9 cellular contexts compared by ENCODE assay signal in the genomic region with DNA sequence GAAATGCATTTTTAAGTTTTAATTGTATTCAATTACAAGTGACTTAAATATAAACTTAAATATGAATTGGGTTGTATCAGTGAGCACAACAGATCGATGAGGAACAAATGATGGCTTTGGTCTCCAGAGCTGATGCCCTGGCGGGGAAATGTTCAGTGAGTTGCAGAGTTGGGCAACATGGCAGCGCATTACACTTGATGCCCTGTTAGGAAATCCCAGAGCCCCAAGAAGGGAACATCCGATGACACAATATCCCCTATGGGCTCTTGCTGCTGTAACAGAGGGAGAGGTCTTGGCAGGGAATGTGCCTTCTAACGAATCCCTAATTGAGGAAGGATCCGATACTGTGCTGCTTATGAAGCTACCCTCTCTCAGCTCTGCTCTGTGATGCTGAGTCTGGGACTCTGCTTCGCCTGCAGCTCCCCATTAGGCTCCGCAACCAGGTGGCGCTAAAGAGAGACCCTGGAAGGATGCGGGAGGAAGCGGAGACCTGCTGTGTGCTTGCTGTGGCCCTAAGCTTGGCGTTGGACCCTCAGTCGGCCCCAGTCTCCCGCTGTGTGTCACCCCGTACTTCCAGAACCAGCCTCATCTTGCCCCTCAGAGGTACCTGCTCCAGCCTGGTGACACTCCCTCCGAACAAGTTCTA. TPM values are rescaled to one million over a fixed set of nuclear protein-coding genes. Genes with fewer than 3 reads are reported as not detected.
DNase-seq lines count a peak whose midpoint lies in the region; ATAC-seq, FAIRE-seq and TF ChIP-seq lines count a peak whose summit lies in the region.
"Had no signal": no experiment of that assay in that cellular context is flagged by ENCODE, and none has a peak within 500 bp of the region (broad histone marks: within the 10 kb centered on the region; RNA-seq: fewer than 3 reads in every experiment).

No MANE protein-coding gene starts in this region.

- H3K27me3 Mint-ChIP-seq in astrocyte (ENCODE audit: low read depth, unreplicated experiment), result no peaks in the 10 kb centered on the region

- ATAC-seq in GM18870 (IDR thresholded peaks at IDR 0.05; ENCODE audit: unreplicated experiment), result no peak

- H2AFZ ChIP-seq in astrocyte (ENCODE audit: low read depth, low read length), result no peak overlapping the region

- no peaks in the 10 kb centered on the region for H3K36me3 ChIP-seq in astrocyte (ENCODE audit: insufficient read depth, low read length)
- H3K36me3 ChIP-seq: BLaER1 treated with 17β-estradiol and CSF1 and Interleukin-3, amounts not matched to agents 10 nM and 100 nM had no signal

- no peak overlapping the region for H3K4me3 Mint-ChIP-seq in astrocyte (ENCODE audit: unreplicated experiment)

- H3K27ac Mint-ChIP-seq in astrocyte (ENCODE audit: unreplicated experiment), result no peak overlapping the region

- no peaks in the 10 kb centered on the region for H3K4me1 Mint-ChIP-seq in astrocyte (ENCODE audit: low read depth, unreplicated experiment)

- H3K27me3 ChIP-seq in astrocyte (ENCODE audit: insufficient read depth, low read length), result no peaks in the 10 kb centered on the region
- H3K27me3 ChIP-seq: BLaER1 treated with 17β-estradiol and CSF1 and Interleukin-3, amounts not matched to agents 10 nM and 100 nM had no signal

- H3K9me3 Mint-ChIP-seq in astrocyte (ENCODE audit: unreplicated experiment), result no peaks in the 10 kb centered on the region

- DNase-seq in NCI-H1694 (lab: John Stamatoyannopoulos, UW) (peak; percentile 0), NCI-H1694 treated with DMSO at 0.1 percent for 48 hours (lab: John Stamatoyannopoulos, UW) (no peak), HuH-7.5 (ENCODE audit: low spot score) (peak; percentile 61), SW480 (ENCODE audit: low spot score) (peak; percentile 31), astrocyte (ENCODE audit: low read depth) (no peak), islet precursor cell (peak; percentile 82)
- DNase-seq in stimulated activated CD4-positive, alpha-beta T cell treated with anti-CD3 and anti-CD28 coated beads, Interleukin-4, amount 100 ng/mL, for 48 hours (ENCODE audit: low read depth in 2 of 2), result peak; percentile 31 to 50

- H3K27ac ChIP-seq in astrocyte (ENCODE audit: low read depth, low read length), result no peak overlapping the region
- H3K27ac ChIP-seq: BLaER1 treated with 17β-estradiol and CSF1 and Interleukin-3, amounts not matched to agents 10 nM and 100 nM had no signal

- H3K9me3 ChIP-seq in astrocyte (ENCODE audit: insufficient read depth, low read depth, low read length), result no peaks in the 10 kb centered on the region

- H3K79me2 ChIP-seq in astrocyte (ENCODE audit: insufficient read depth, low read length), result no peaks in the 10 kb centered on the region

- no peak overlapping the region for H3K4me2 ChIP-seq in astrocyte (ENCODE audit: low read length)
- H3K4me2 ChIP-seq: BLaER1 treated with 17β-estradiol and CSF1 and Interleukin-3, amounts not matched to agents 10 nM and 100 nM had no signal

- no peaks in the 10 kb centered on the region for H3K36me3 Mint-ChIP-seq in astrocyte (ENCODE audit: low read depth, unreplicated experiment)

- H3K4me3 ChIP-seq in astrocyte (ENCODE audit: insufficient read depth, low read depth, low read length), result no peak overlapping the region
- H3K4me3 ChIP-seq: BLaER1 treated with 17β-estradiol and CSF1 and Interleukin-3, amounts not matched to agents 10 nM and 100 nM had no signal

- H3K9ac ChIP-seq in astrocyte (ENCODE audit: low read length), result no peak overlapping the region
- H3K9ac ChIP-seq: BLaER1 treated with 17β-estradiol and CSF1 and Interleukin-3, amounts not matched to agents 10 nM and 100 nM had no signal

- H4K20me1 ChIP-seq in astrocyte (ENCODE audit: insufficient read depth, low read length), result no peaks in the 10 kb centered on the region
- H4K20me1 ChIP-seq: BLaER1 treated with 17β-estradiol and CSF1 and Interleukin-3, amounts not matched to agents 10 nM and 100 nM had no signal

- H3K4me1 ChIP-seq in astrocyte (ENCODE audit: insufficient read depth, low read length), result no peaks in the 10 kb centered on the region
- H3K4me1 ChIP-seq: BLaER1 treated with 17β-estradiol and CSF1 and Interleukin-3, amounts not matched to agents 10 nM and 100 nM had no signal

- peak; percentile 34 for FAIRE-seq in astrocyte (lab: Jason Lieb, UNC)

- peak; percentile 40 for TF ChIP-seq CTCF in astrocyte (IDR thresholded peaks at IDR 0.05; ENCODE audit: insufficient read depth, low read depth, low read length)

RNA-seq across cellular contexts. Expression of a gene that starts 38.9 kb away (rescaled TPM):
- total RNA-seq in astrocyte, result 158 and 163 TPM in 2 replicates

Comparison
In these comparisons a context has a peak if more than half of its experiments do, and no peak if none do; other contexts are left out.
1. DNase-seq: peak in NCI-H1694 (single experiment), HuH-7.5 (single experiment), SW480 (single experiment), islet precursor cell (single experiment) and stimulated activated CD4-positive, alpha-beta T cell treated with anti-CD3 and anti-CD28 coated beads, Interleukin-4, amount 100 ng/mL, for 48 hours (2 of 2); none in NCI-H1694 treated with DMSO at 0.1 percent for 48 hours (single experiment) and astrocyte (single experiment).